In genomic region chr11:112932593-112932992, GRCh38 we compare ENCODE assay signal across 30 cellular contexts. TPM values are rescaled to one million over a fixed set of nuclear protein-coding genes. Genes with fewer than 3 reads are reported as not detected.
"Had no signal": no experiment of that assay in that cellular context is flagged by ENCODE, and none has a peak within 500 bp of the region (broad histone marks: within the 10 kb centered on the region; RNA-seq: fewer than 3 reads in every experiment).

No MANE protein-coding gene starts in this region.

- H3K9me3 ChIP-seq: SJSA1, SK-N-SH had no signal

- H3K9me3 Mint-ChIP-seq: activated CD4-positive, alpha-beta T cell treated with anti-CD3 and anti-CD28 coated beads, Interleukin-2, amount 10 ng/mL, durations not matched to agents 24 days and 14 days; activated CD8-positive, alpha-beta T cell treated with anti-CD3 and anti-CD28 coated beads for 36 hours; activated naive CD8-positive, alpha-beta T cell treated with anti-CD3 and anti-CD28 coated beads for 36 hours; activated T-cell treated with anti-CD3 and anti-CD28 coated beads, Interleukin-2, amount 50 U/mL, for 72 hours; activated T-helper 17 cell treated with anti-CD3 and anti-CD28 coated beads, Interleukin-2, amount 50 U/mL, for 72 hours; T-helper 1 cell treated with Interleukin-12 subunit alpha and Interleukin-12 subunit beta and Interleukin-4 antibody, amounts not matched to agents 30 μg/mL and 1 μg/mL, for 36 hours; T-helper 2 cell treated with Interferon-gamma antibody and Interleukin-4, amounts not matched to agents 5 μg/mL and 100 μg/mL, for 36 hours had no signal

- H3K27me3 ChIP-seq: brain microvascular endothelial cell, cardiac muscle cell, SJSA1 had no signal

- H3K27ac ChIP-seq: brain microvascular endothelial cell, cardiac muscle cell, KMS-11, SJSA1 had no signal

- H3K36me3 ChIP-seq: brain microvascular endothelial cell, cardiac muscle cell, SJSA1 had no signal

- H3K4me1 ChIP-seq: SJSA1 had no signal

- ATAC-seq: activated CD8-positive, alpha-beta T cell treated with anti-CD3 and anti-CD28 coated beads for 36 hours; activated T-cell treated with anti-CD3 and anti-CD28 coated beads, Interleukin-2, amount 50 U/mL, for 72 hours; activated T-helper 17 cell treated with anti-CD3 and anti-CD28 coated beads, Interleukin-2, amount 50 U/mL, for 72 hours; Panc1 had no signal

- H3K4me1 Mint-ChIP-seq: activated CD4-positive, alpha-beta T cell treated with anti-CD3 and anti-CD28 coated beads, Interleukin-2, amount 10 ng/mL, durations not matched to agents 24 days and 14 days; activated naive CD8-positive, alpha-beta T cell treated with anti-CD3 and anti-CD28 coated beads for 36 hours; activated T-helper 17 cell treated with anti-CD3 and anti-CD28 coated beads, Interleukin-2, amount 50 U/mL, for 72 hours; central memory CD8-positive, alpha-beta T cell had no signal

- H3K27ac Mint-ChIP-seq: activated CD4-positive, alpha-beta T cell treated with anti-CD3 and anti-CD28 coated beads, Interleukin-2, amount 10 ng/mL, durations not matched to agents 24 days and 14 days; activated CD8-positive, alpha-beta T cell treated with anti-CD3 and anti-CD28 coated beads for 36 hours; activated naive CD8-positive, alpha-beta T cell treated with anti-CD3 and anti-CD28 coated beads for 36 hours; activated T-cell treated with anti-CD3 and anti-CD28 coated beads, Interleukin-2, amount 50 U/mL, for 72 hours; activated T-helper 17 cell treated with anti-CD3 and anti-CD28 coated beads, Interleukin-2, amount 50 U/mL, for 72 hours; T-helper 1 cell treated with Interleukin-12 subunit alpha and Interleukin-12 subunit beta and Interleukin-4 antibody, amounts not matched to agents 30 μg/mL and 1 μg/mL, for 36 hours; T-helper 2 cell treated with Interferon-gamma antibody and Interleukin-4, amounts not matched to agents 5 μg/mL and 100 μg/mL, for 36 hours had no signal

- DNase-seq: activated CD4-positive, alpha-beta T cell treated with anti-CD3 and anti-CD28 coated beads, Interleukin-2, amount 10 ng/mL, durations not matched to agents 24 days and 14 days; activated CD4-positive, alpha-beta T cell treated with anti-CD3 and anti-CD28 coated beads, Interleukin-2, amount 50 U/mL, for 4 hours; activated CD8-positive, alpha-beta T cell treated with anti-CD3 and anti-CD28 coated beads for 36 hours; activated effector memory CD4-positive, alpha-beta T cell treated with anti-CD3 and anti-CD28 coated beads, Interleukin-2, amount 50 U/mL, for 16 hours; activated naive CD4-positive, alpha-beta T cell; activated naive CD4-positive, alpha-beta T cell treated with anti-CD3 and anti-CD28 coated beads, Interleukin-2, amount 50 U/mL, for 16 hours; activated naive CD8-positive, alpha-beta T cell treated with anti-CD3 and anti-CD28 coated beads for 36 hours; activated T-cell treated with anti-CD3 and anti-CD28 coated beads, Interleukin-2, amount 50 U/mL, for 1 hour; activated T-cell treated with anti-CD3 and anti-CD28 coated beads, Interleukin-2, amount 50 U/mL, for 72 hours; amniotic stem cell; aorta; brain microvascular endothelial cell; NCI-H1092 treated with DMSO at 0.1 percent for 48 hours; NCI-H146; NCI-H187; NCI-H2029 treated with DMSO at 0.1 percent for 48 hours; NCI-H2107; NCI-H510A; NCI-H526 treated with DMSO at 0.1 percent for 48 hours; NCI-H774; SHP77 treated with DMSO at 0.1 percent for 48 hours; SK-N-SH had no signal

- H3K4me2 ChIP-seq: KMS-11, SK-N-SH had no signal

- H3K4me3 Mint-ChIP-seq: activated CD4-positive, alpha-beta T cell treated with anti-CD3 and anti-CD28 coated beads, Interleukin-2, amount 10 ng/mL, durations not matched to agents 24 days and 14 days; activated CD8-positive, alpha-beta T cell treated with anti-CD3 and anti-CD28 coated beads for 36 hours; activated naive CD8-positive, alpha-beta T cell treated with anti-CD3 and anti-CD28 coated beads for 36 hours; activated T-cell treated with anti-CD3 and anti-CD28 coated beads, Interleukin-2, amount 50 U/mL, for 72 hours; activated T-helper 17 cell treated with anti-CD3 and anti-CD28 coated beads, Interleukin-2, amount 50 U/mL, for 72 hours; central memory CD8-positive, alpha-beta T cell; T-helper 1 cell treated with Interleukin-12 subunit alpha and Interleukin-12 subunit beta and Interleukin-4 antibody, amounts not matched to agents 30 μg/mL and 1 μg/mL, for 36 hours; T-helper 2 cell treated with Interferon-gamma antibody and Interleukin-4, amounts not matched to agents 5 μg/mL and 100 μg/mL, for 36 hours had no signal

- H3K4me3 ChIP-seq: cardiac muscle cell, SJSA1 had no signal

- H3K36me3 Mint-ChIP-seq: activated naive CD8-positive, alpha-beta T cell treated with anti-CD3 and anti-CD28 coated beads for 36 hours had no signal

- H3K9ac ChIP-seq: KMS-11, SK-N-SH had no signal

RNA-seq across cellular contexts. Expression of gene NCAM1, which starts 28.6 kb away (rescaled TPM):
- total RNA-seq: activated CD4-positive, alpha-beta T cell treated with anti-CD3 and anti-CD28 coated beads, Interleukin-2, amount 10 ng/mL, durations not matched to agents 24 days and 14 days; activated T-helper 17 cell treated with anti-CD3 and anti-CD28 coated beads, Interleukin-2, amount 50 U/mL, for 72 hours had no signal
